8 cellular contexts compared by ENCODE assay signal in the genomic region with DNA sequence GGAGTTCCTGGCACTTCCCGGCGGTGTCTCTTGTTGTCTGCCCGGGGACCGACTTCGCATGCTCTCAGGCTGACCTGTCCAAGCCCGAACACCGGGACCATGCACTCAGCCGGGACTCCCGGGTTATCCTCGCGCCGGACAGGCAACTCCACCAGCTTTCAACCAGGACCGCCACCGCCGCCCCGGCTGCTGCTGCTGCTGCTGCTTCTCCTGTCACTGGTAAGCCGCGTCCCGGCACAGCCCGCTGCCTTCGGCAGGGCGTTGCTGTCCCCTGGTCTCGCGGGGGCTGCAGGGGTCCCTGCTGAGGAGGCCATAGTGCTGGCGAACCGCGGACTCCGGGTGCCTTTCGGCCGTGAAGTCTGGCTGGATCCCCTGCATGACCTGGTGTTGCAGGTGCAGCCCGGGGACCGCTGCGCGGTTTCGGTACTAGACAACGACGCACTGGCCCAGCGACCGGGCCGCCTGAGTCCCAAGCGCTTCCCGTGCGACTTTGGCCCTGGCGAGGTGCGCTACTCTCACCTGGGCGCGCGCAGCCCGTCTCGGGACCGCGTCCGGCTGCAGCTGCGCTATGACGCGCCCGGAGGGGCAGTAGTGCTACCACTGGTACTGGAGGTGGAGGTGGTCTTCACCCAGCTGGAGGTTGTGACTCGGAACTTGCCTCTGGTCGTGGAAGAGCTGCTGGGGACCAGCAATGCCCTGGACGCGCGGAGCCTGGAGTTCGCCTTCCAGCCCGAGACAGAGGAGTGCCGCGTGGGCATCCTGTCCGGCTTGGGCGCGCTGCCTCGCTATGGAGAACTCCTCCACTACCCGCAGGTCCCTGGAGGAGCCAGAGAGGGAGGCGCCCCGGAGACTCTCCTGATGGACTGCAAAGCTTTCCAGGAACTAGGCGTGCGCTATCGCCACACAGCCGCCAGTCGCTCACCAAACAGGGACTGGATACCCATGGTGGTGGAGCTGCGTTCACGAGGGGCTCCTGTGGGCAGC. TPM values are rescaled to one million over a fixed set of nuclear protein-coding genes. Genes with fewer than 3 reads are reported as not detected.
DNase-seq lines count a peak whose midpoint lies in the region; ATAC-seq and TF ChIP-seq lines count a peak whose summit lies in the region.

No MANE protein-coding gene starts in this region.

- H3K4me1 ChIP-seq in gastroesophageal sphincter (peaks cover 0 to 26% (median 6%) of the 10 kb centered on the region in 3 donors), ovary (ENCODE audit: insufficient read depth) (peaks cover 7% of the 10 kb centered on the region)

- ATAC-seq in gastroesophageal sphincter (peak; percentile 39), HG03175 (IDR thresholded peaks at IDR 0.05; ENCODE audit: unreplicated experiment) (no peak)

- TF ChIP-seq CTCF in gastroesophageal sphincter (IDR thresholded peaks at IDR 0.05) (no peak), ovary (IDR thresholded peaks at IDR 0.05) (no peak)

- intact Hi-C loops in ovary (cut with DNase I), result no loop called here

- H3K36me3 ChIP-seq in gastroesophageal sphincter (no peaks in the 10 kb centered on the region), ovary (no peaks in the 10 kb centered on the region)

- DNase-seq in ELR (ENCODE audit: low read depth) (peak; percentile 2), NCI-H69 (lab: John Stamatoyannopoulos, UW) (peak; percentile 61), ovary (peak in 2 of 5 donors; percentile 20 to 24), T1000 (lab: John Stamatoyannopoulos, UW) (no peak), NCI-H82 (lab: John Stamatoyannopoulos, UW) (no peak), CD1c-positive myeloid dendritic cell (ENCODE audit: extremely low spot score) (no peak)

- H3K27ac ChIP-seq in gastroesophageal sphincter, result no peak overlapping the region
- H3K27ac ChIP-seq in ovary, result no peak overlapping the region

- WGBS in gastroesophageal sphincter (ENCODE audit: low coverage in 1 of 2), 2 donors, result 4% methylated on average over 8 of the region's 80 CpGs; no CpG with 5 or more reads in 1 of the 2 donors
- 1 to 3% (median 3%) methylated on average over 71 to 80 of the region's 80 CpGs for WGBS in ovary, 3 donors

- peak overlapping the region; percentile 12 to 50 for H3K4me3 ChIP-seq in gastroesophageal sphincter
- H3K4me3 ChIP-seq in ovary, result peak overlapping the region; percentile 41

- TF ChIP-seq POLR2A in gastroesophageal sphincter (IDR thresholded peaks at IDR 0.05) (no peak), ovary (IDR thresholded peaks at IDR 0.05) (no peak)

- peaks cover 57% of the 10 kb centered on the region for H3K27me3 ChIP-seq in gastroesophageal sphincter
- H3K27me3 ChIP-seq in ovary, result no peaks in the 10 kb centered on the region

- no peaks in the 10 kb centered on the region for H3K9me3 ChIP-seq in gastroesophageal sphincter
- H3K9me3 ChIP-seq in ovary, result no peaks in the 10 kb centered on the region

- TF ChIP-seq EP300 in gastroesophageal sphincter (IDR thresholded peaks at IDR 0.05), result no peak
- no peak for TF ChIP-seq EP300 in ovary (IDR thresholded peaks at IDR 0.05)

RNA-seq across cellular contexts. Expression of gene FREM2, which starts 0.7 kb away (rescaled TPM):
- total RNA-seq in gastroesophageal sphincter (under 1 TPM in 3 of 4 donors, not detected in 1; 0.19 to 0.40 (median 0.27) TPM), ovary (1 to 10 TPM in 5 of 7 donors, under 1 TPM in 2; 0.70 to 4.0 (median 2.9) TPM)
- polyA plus RNA-seq in ovary, result under 1 TPM; 0.27 to 0.38 TPM

Comparison
In these comparisons a context has a peak if more than half of its experiments do, and no peak if none do; other contexts are left out.
1. DNase-seq: peak in ELR (single experiment) and NCI-H69 (single experiment); none in T1000 (single experiment), NCI-H82 (single experiment) and CD1c-positive myeloid dendritic cell (single experiment).